ENCODE assay signal across 28 cellular contexts in the genomic region with DNA sequence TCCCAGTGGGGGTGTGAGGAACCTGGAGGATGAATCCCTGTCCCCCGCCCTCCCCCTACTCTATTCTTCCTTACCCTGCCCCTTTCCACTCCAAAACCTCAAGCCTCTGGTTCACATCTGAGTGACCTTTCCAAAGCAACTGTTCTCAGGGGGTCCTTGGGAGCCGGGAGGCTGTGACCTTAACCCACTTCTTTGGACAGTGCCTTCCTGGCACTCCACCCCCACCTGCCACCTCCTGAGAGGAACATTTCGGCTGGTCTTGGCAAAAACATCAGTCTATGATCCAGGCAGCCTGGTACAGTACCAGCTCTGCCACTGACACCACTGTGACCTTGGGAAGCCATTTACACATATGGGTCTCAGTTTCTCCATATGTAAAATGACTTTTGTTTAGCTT.
A peak's percentile ranks its signal among the peaks of the same experiment; 100 is the strongest.
DNase-seq lines count a peak whose midpoint lies in the region; ATAC-seq and TF ChIP-seq lines count a peak whose summit lies in the region.
"Had no signal": no experiment of that assay in that cellular context is flagged by ENCODE, and none has a peak within 500 bp of the region (broad histone marks: within the 10 kb centered on the region; RNA-seq: fewer than 3 reads in every experiment).

No MANE protein-coding gene starts in this region.

- H3K27ac Mint-ChIP-seq in Calu3 (ENCODE audit: unreplicated experiment) = peak overlapping the region; percentile 86
- peak overlapping the region; percentile 13 for H3K27ac Mint-ChIP-seq in dendritic cell treated with granulocyte-macrophage colony-stimulating factor and Interleukin-4, amounts not matched to agents 40 ng/mL and 50 ng/mL, for 4 days
- H3K27ac Mint-ChIP-seq: activated CD4-positive, alpha-beta T cell treated with anti-CD3 and anti-CD28 coated beads, Interleukin-2, amount 10 ng/mL, durations not matched to agents 7 days and 5 days; activated T-cell treated with anti-CD3 and anti-CD28 coated beads, Interleukin-2, amount 50 U/mL, for 72 hours; CD8-positive, alpha-beta T cell; IgD-negative memory B cell; mesothelial cell of epicardium; natural killer cell; stimulated activated effector memory CD8-positive, alpha-beta T cell treated with anti-CD3 and anti-CD28 coated beads, Interleukin-12 subunit alpha, Interleukin-12 subunit beta, amount 100 ng/mL, for 72 hours; WTC11 had no signal

- intact Hi-C loops in Calu3 (cut with micrococcal nuclease; ENCODE audit: unreplicated experiment) (loop anchor here (1.0 to 10.0 kb wide), 3 partner anchors 69 to 236 kb away; no protein-coding TSS in a partner anchor), right cardiac atrium (cut with DNase I) (loop anchor here (5.0 to 10.0 kb wide), 4 partner anchors 57 to 233 kb away; a partner anchor contains a TSS)
- intact Hi-C loops in dendritic cell treated with granulocyte-macrophage colony-stimulating factor and Interleukin-4, amounts not matched to agents 40 ng/mL and 50 ng/mL, for 4 days (cut with micrococcal nuclease) = no loop called here

- H3K79me2 ChIP-seq in Karpas-422 (ENCODE audit: low read length) = no peaks in the 10 kb centered on the region
- H3K79me2 ChIP-seq: parathyroid adenoma had no signal

- H3K36me3 Mint-ChIP-seq in Calu3 (ENCODE audit: insufficient read depth, unreplicated experiment) = peaks cover 87% of the 10 kb centered on the region
- H3K36me3 Mint-ChIP-seq in dendritic cell treated with granulocyte-macrophage colony-stimulating factor and Interleukin-4, amounts not matched to agents 40 ng/mL and 50 ng/mL, for 4 days (ENCODE audit: low read depth) = no peaks in the 10 kb centered on the region
- H3K36me3 Mint-ChIP-seq: CD8-positive, alpha-beta T cell; IgD-negative memory B cell; mesothelial cell of epicardium; natural killer cell; stimulated activated effector memory CD8-positive, alpha-beta T cell treated with anti-CD3 and anti-CD28 coated beads, Interleukin-12 subunit alpha, Interleukin-12 subunit beta, amount 100 ng/mL, for 72 hours; WTC11 had no signal

- H3K9me3 Mint-ChIP-seq in Calu3 (ENCODE audit: low read depth, unreplicated experiment) = no peaks in the 10 kb centered on the region
- no peaks in the 10 kb centered on the region for H3K9me3 Mint-ChIP-seq in dendritic cell treated with granulocyte-macrophage colony-stimulating factor and Interleukin-4, amounts not matched to agents 40 ng/mL and 50 ng/mL, for 4 days
- H3K9me3 Mint-ChIP-seq: activated CD4-positive, alpha-beta T cell treated with anti-CD3 and anti-CD28 coated beads, Interleukin-2, amount 10 ng/mL, durations not matched to agents 7 days and 5 days; activated T-cell treated with anti-CD3 and anti-CD28 coated beads, Interleukin-2, amount 50 U/mL, for 72 hours; CD8-positive, alpha-beta T cell; IgD-negative memory B cell; mesothelial cell of epicardium; natural killer cell; stimulated activated effector memory CD8-positive, alpha-beta T cell treated with anti-CD3 and anti-CD28 coated beads, Interleukin-12 subunit alpha, Interleukin-12 subunit beta, amount 100 ng/mL, for 72 hours; WTC11 had no signal

- H3K27me3 ChIP-seq in right cardiac atrium (ENCODE audit: control insufficient read depth, insufficient read depth) = no peaks in the 10 kb centered on the region
- H3K27me3 ChIP-seq in skeletal muscle tissue (ENCODE audit: control insufficient read depth in 3 of 3, insufficient read depth in 3 of 3, low read length in 3 of 3) = peaks cover 0 to 7% (median 2%) of the 10 kb centered on the region in 3 donors
- no peaks in the 10 kb centered on the region for H3K27me3 ChIP-seq in Karpas-422 (ENCODE audit: low read length)
- H3K27me3 ChIP-seq: right lobe of liver had no signal

- DNase-seq in Calu3 = no peak
- DNase-seq in right cardiac atrium = peak in 1 of 3 donors; percentile 58
- no peak for DNase-seq in Karpas-422
- no peak for DNase-seq in superior temporal gyrus (ENCODE audit: extremely low spot score)
- no peak for DNase-seq in coronary artery (ENCODE audit: low spot score)
- DNase-seq: activated CD4-positive, alpha-beta T cell treated with anti-CD3 and anti-CD28 coated beads, Interleukin-2, amount 10 ng/mL, durations not matched to agents 7 days and 5 days; activated naive CD4-positive, alpha-beta T cell treated with Interleukin-2 at 50 U/mL for 16 hours; activated T-cell treated with anti-CD3 and anti-CD28 coated beads, Interleukin-2, amount 50 U/mL, for 72 hours; CD8-positive, alpha-beta T cell; effector memory CD4-positive, alpha-beta T cell; natural killer cell; NCI-H1105; NCI-H187 treated with DMSO at 0.1 percent for 48 hours; NCI-H524 treated with DMSO at 0.1 percent for 48 hours; SHP77; stimulated activated CD4-positive, alpha-beta T cell treated with anti-CD3 and anti-CD28 coated beads, Interleukin-12 subunit alpha, Interleukin-12 subunit beta, amount 100 ng/mL, for 4 hours; stimulated activated CD4-positive, alpha-beta T cell treated with anti-CD3 and anti-CD28 coated beads, Interleukin-4, amount 100 ng/mL, for 24 hours; SW 1271 had no signal

- whole genome bisulfite sequencing in right cardiac atrium = 71% methylated on average over 3 of the region's 3 CpGs

- ATAC-seq in right cardiac atrium (peak; percentile 43 to 51), GM19452 (IDR thresholded peaks at IDR 0.05; ENCODE audit: unreplicated experiment) (no peak)
- ATAC-seq: activated T-cell treated with anti-CD3 and anti-CD28 coated beads, Interleukin-2, amount 50 U/mL, for 72 hours; CD8-positive, alpha-beta T cell; natural killer cell; stimulated activated effector memory CD8-positive, alpha-beta T cell treated with anti-CD3 and anti-CD28 coated beads, Interleukin-12 subunit alpha, Interleukin-12 subunit beta, amount 100 ng/mL, for 72 hours; WTC11 had no signal

- no peaks in the 10 kb centered on the region for H3K9me2 ChIP-seq in Karpas-422 (replicated peaks; ENCODE audit: insufficient read depth, low read length)

- CTCF ChIA-PET in Calu3 (lab: Charles Lee) = interaction anchor here (1.2 to 2.2 kb wide), 7 partner anchors 54 to 337 kb away, joined by 3 to 9 read pairs (median 6); no protein-coding TSS in a partner anchor

- H3K4me1 ChIP-seq in right cardiac atrium (ENCODE audit: control insufficient read depth, insufficient read depth, low read length) = no peaks in the 10 kb centered on the region
- H3K4me1 ChIP-seq in skeletal muscle tissue (ENCODE audit: control insufficient read depth in 3 of 3, insufficient read depth in 3 of 3, low read length in 3 of 3) = peaks cover 44 to 70% (median 54%) of the 10 kb centered on the region in 3 donors
- peaks cover 19% of the 10 kb centered on the region for H3K4me1 ChIP-seq in Karpas-422 (ENCODE audit: low read length)

- no peak overlapping the region for H3K4me3 ChIP-seq in right cardiac atrium (ENCODE audit: low read length)
- no peak overlapping the region for H3K4me3 ChIP-seq in skeletal muscle tissue (ENCODE audit: low read length in 3 of 3)
- no peak overlapping the region for H3K4me3 ChIP-seq in Karpas-422 (ENCODE audit: low read length)
- H3K4me3 ChIP-seq in coronary artery = no peak overlapping the region
- H3K4me3 ChIP-seq: GM23248, right lobe of liver had no signal

- TF ChIP-seq CTCF in Calu3 (IDR thresholded peaks at IDR 0.05; ENCODE audit: unreplicated experiment) = no peak
- TF ChIP-seq CTCF in coronary artery (IDR thresholded peaks at IDR 0.05) = no peak

- no peaks in the 10 kb centered on the region for H3K9me3 ChIP-seq in right cardiac atrium (ENCODE audit: control insufficient read depth, low read length)
- no peaks in the 10 kb centered on the region for H3K9me3 ChIP-seq in skeletal muscle tissue (ENCODE audit: control insufficient read depth in 3 of 3, low read length in 3 of 3)
- H3K9me3 ChIP-seq in Karpas-422 (ENCODE audit: low read length) = no peaks in the 10 kb centered on the region
- H3K9me3 ChIP-seq: right lobe of liver had no signal

- H3K4me2 ChIP-seq in Karpas-422 (ENCODE audit: low read depth, low read length, poor library complexity, severe bottlenecking) = no peak overlapping the region

- H3K27me3 Mint-ChIP-seq in Calu3 (ENCODE audit: unreplicated experiment) = no peaks in the 10 kb centered on the region
- H3K27me3 Mint-ChIP-seq in dendritic cell treated with granulocyte-macrophage colony-stimulating factor and Interleukin-4, amounts not matched to agents 40 ng/mL and 50 ng/mL, for 4 days = peaks cover 89% of the 10 kb centered on the region

- no peak overlapping the region for H2AFZ ChIP-seq in Karpas-422 (ENCODE audit: low read length)
- H2AFZ ChIP-seq: GM23248, parathyroid adenoma had no signal

- peaks cover 21% of the 10 kb centered on the region; the same call in 1 of the 2 replicates for H4K20me1 ChIP-seq in Karpas-422 (ENCODE audit: insufficient read depth, low read depth, low read length)

- peaks cover 67% of the 10 kb centered on the region for H3K4me1 Mint-ChIP-seq in Calu3 (ENCODE audit: low read depth, unreplicated experiment)
- peaks cover 62% of the 10 kb centered on the region for H3K4me1 Mint-ChIP-seq in dendritic cell treated with granulocyte-macrophage colony-stimulating factor and Interleukin-4, amounts not matched to agents 40 ng/mL and 50 ng/mL, for 4 days (ENCODE audit: low read depth)

- H3K9ac ChIP-seq in skeletal muscle tissue (ENCODE audit: low read depth in 1 of 3, low read length in 3 of 3) (peak overlapping the region; percentile 64 to 94 (median 65)), Karpas-422 (ENCODE audit: low read length) (no peak overlapping the region)
- H3K9ac ChIP-seq: GM23248, parathyroid adenoma had no signal

- H3K4me3 Mint-ChIP-seq in Calu3 (ENCODE audit: low read depth, unreplicated experiment) = no peak overlapping the region
- H3K4me3 Mint-ChIP-seq in dendritic cell treated with granulocyte-macrophage colony-stimulating factor and Interleukin-4, amounts not matched to agents 40 ng/mL and 50 ng/mL, for 4 days = no peak overlapping the region
- H3K4me3 Mint-ChIP-seq: activated CD4-positive, alpha-beta T cell treated with anti-CD3 and anti-CD28 coated beads, Interleukin-2, amount 10 ng/mL, durations not matched to agents 7 days and 5 days; activated T-cell treated with anti-CD3 and anti-CD28 coated beads, Interleukin-2, amount 50 U/mL, for 72 hours; CD8-positive, alpha-beta T cell; mesothelial cell of epicardium; natural killer cell; stimulated activated effector memory CD8-positive, alpha-beta T cell treated with anti-CD3 and anti-CD28 coated beads, Interleukin-12 subunit alpha, Interleukin-12 subunit beta, amount 100 ng/mL, for 72 hours; WTC11 had no signal

- no TSS peak for BruUV-seq in Calu3 (replicated peaks; lab: Mats Ljungman, UMichigan)

- H3K27ac ChIP-seq in right cardiac atrium (ENCODE audit: low read length) (peak overlapping the region; percentile 68), skeletal muscle tissue (ENCODE audit: low read depth, low read length) (peak overlapping the region; percentile 92), Karpas-422 (ENCODE audit: low read length) (no peak overlapping the region), coronary artery (no peak overlapping the region)
- H3K27ac ChIP-seq: GM23248, parathyroid adenoma, right lobe of liver had no signal

- H3K36me3 ChIP-seq in skeletal muscle tissue (ENCODE audit: control insufficient read depth in 3 of 3, insufficient read depth in 3 of 3, low read length in 3 of 3) = no peaks in the 10 kb centered on the region
- H3K36me3 ChIP-seq in Karpas-422 (ENCODE audit: insufficient read depth, low read length) = no peaks in the 10 kb centered on the region
- H3K36me3 ChIP-seq: right lobe of liver had no signal

Comparison
In these comparisons a context has a peak if more than half of its experiments do, and no peak if none do; other contexts are left out.
1. H3K27ac ChIP-seq: peak in right cardiac atrium (single experiment) and skeletal muscle tissue (single experiment); none in Karpas-422 (single experiment) and coronary artery (0 of 2).